ENCODE assay signal across 17 cellular contexts in genomic region chr1:17251699-17252376, GRCh38. TPM values are rescaled to one million over a fixed set of nuclear protein-coding genes. Genes with fewer than 3 reads are reported as not detected.
DNase-seq lines count a peak whose midpoint lies in the region; ATAC-seq and TF ChIP-seq lines count a peak whose summit lies in the region.
"Had no signal": no experiment of that assay in that cellular context is flagged by ENCODE, and none has a peak within 500 bp of the region (broad histone marks: within the 10 kb centered on the region; RNA-seq: fewer than 3 reads in every experiment).

No MANE protein-coding gene starts in this region.

- H3F3A ChIP-seq in PC-3 (ENCODE audit: low read length, unreplicated experiment): no peaks in the 10 kb centered on the region
- no peaks in the 10 kb centered on the region for H3F3A ChIP-seq in smooth muscle cell (ENCODE audit: low read depth)

- H3K9me2 ChIP-seq in PC-3 (replicated peaks; ENCODE audit: low read length): no peaks in the 10 kb centered on the region

- BruUV-seq in PC-3 (replicated peaks; lab: Mats Ljungman, UMichigan): no TSS peak

- no peak overlapping the region for H4K91ac ChIP-seq in mesenchymal stem cell (ENCODE audit: low read length)

- H2BK12ac ChIP-seq in mesenchymal stem cell (ENCODE audit: low read length in 2 of 2): no peak overlapping the region

- H3K4ac ChIP-seq in mesenchymal stem cell (ENCODE audit: low read depth in 1 of 2, low read length in 2 of 2): no peak overlapping the region

- H3K79me2 ChIP-seq in PC-3 (ENCODE audit: low read length) (no peaks in the 10 kb centered on the region), smooth muscle cell (ENCODE audit: low read depth) (no peaks in the 10 kb centered on the region)

- no peak overlapping the region for H4K8ac ChIP-seq in mesenchymal stem cell (ENCODE audit: low read length)

- CTCF ChIA-PET in PC-3 (lab: Charles Lee): no interaction called here

- no peaks in the 10 kb centered on the region for H3K27me3 ChIP-seq in PC-3 (ENCODE audit: low read length)
- H3K27me3 ChIP-seq in mesenchymal stem cell (ENCODE audit: control insufficient read depth in 1 of 2, insufficient read depth in 1 of 2, low read length in 2 of 2): peaks cover 0 to 57% of the 10 kb centered on the region in 2 experiments
- peaks cover 3% of the 10 kb centered on the region for H3K27me3 ChIP-seq in smooth muscle cell (ENCODE audit: low read depth)
- H3K27me3 ChIP-seq: upper lobe of left lung had no signal

- H3K4me3 ChIP-seq in PC-3 (ENCODE audit: low read length) (no peak overlapping the region), mesenchymal stem cell (ENCODE audit: insufficient read depth in 1 of 2, low read depth in 1 of 2, low read length in 2 of 2) (no peak overlapping the region), smooth muscle cell (no peak overlapping the region)
- H3K4me3 ChIP-seq: gastroesophageal sphincter, upper lobe of left lung had no signal

- H3K4me1 ChIP-seq in PC-3 (ENCODE audit: insufficient read depth, low read length): peaks cover 30% of the 10 kb centered on the region
- H3K4me1 ChIP-seq in mesenchymal stem cell (ENCODE audit: control insufficient read depth, insufficient read depth, low read depth, low read length): peaks cover 21% of the 10 kb centered on the region
- no peaks in the 10 kb centered on the region for H3K4me1 ChIP-seq in smooth muscle cell (ENCODE audit: low read depth)
- H3K4me1 ChIP-seq: gastroesophageal sphincter, upper lobe of left lung had no signal

- H3K9me3 Mint-ChIP-seq in chondrocyte (ENCODE audit: low read depth): no peaks in the 10 kb centered on the region
- H3K9me3 Mint-ChIP-seq: activated T-helper 1 cell treated with anti-CD3 and anti-CD28 coated beads, Interleukin-12 subunit alpha, Interleukin-12 subunit beta, Interleukin-2, Interleukin-4 antibody, amounts not matched to agents 30 ng/mL and 10 ng/mL and 1 ng/mL, durations not matched to agents 14 hours and 24 hours and 36 hours had no signal

- H2BK5ac ChIP-seq in mesenchymal stem cell (ENCODE audit: low read depth, low read length, poor library complexity, severe bottlenecking): no peak overlapping the region

- H3K79me1 ChIP-seq in mesenchymal stem cell (replicated peaks; ENCODE audit: low read length, poor library complexity, severe bottlenecking): no peaks in the 10 kb centered on the region

- WGBS in mesenchymal stem cell: 45% methylated on average over 3 of the region's 3 CpGs
- WGBS in smooth muscle cell (ENCODE audit: low lambda C conversion rate): 41% methylated on average over 3 of the region's 3 CpGs

- peak; percentile 61; the same call in 1 of the 2 replicates for ATAC-seq in PC-3
- ATAC-seq: gastroesophageal sphincter had no signal

- no peak overlapping the region for H2BK15ac ChIP-seq in mesenchymal stem cell (ENCODE audit: low read depth, poor library complexity, severe bottlenecking)

- H3K27ac ChIP-seq in PC-3 (ENCODE audit: low read length) (peak overlapping the region; percentile 68), mesenchymal stem cell (ENCODE audit: low read length, poor library complexity, severe bottlenecking) (no peak overlapping the region), smooth muscle cell (ENCODE audit: low read depth) (no peak overlapping the region)
- H3K27ac ChIP-seq: C4-2B, gastroesophageal sphincter, upper lobe of left lung had no signal

- H2AFZ ChIP-seq in PC-3 (ENCODE audit: low read length) (no peak overlapping the region), mesenchymal stem cell (ENCODE audit: low read depth, low read length) (no peak overlapping the region), smooth muscle cell (ENCODE audit: low read depth) (no peak overlapping the region)

- H3K36me3 ChIP-seq in PC-3 (ENCODE audit: low read depth, low read length) (no peaks in the 10 kb centered on the region), mesenchymal stem cell (ENCODE audit: control insufficient read depth in 1 of 2, insufficient read depth in 2 of 2, low read depth in 1 of 2, low read length in 2 of 2) (no peaks in the 10 kb centered on the region), smooth muscle cell (ENCODE audit: low read depth) (no peaks in the 10 kb centered on the region)
- H3K36me3 ChIP-seq: gastroesophageal sphincter, upper lobe of left lung had no signal

- no peaks in the 10 kb centered on the region for H3K36me3 Mint-ChIP-seq in chondrocyte (ENCODE audit: low read depth)

- H3K9me3 ChIP-seq in PC-3 (ENCODE audit: low read length): no peaks in the 10 kb centered on the region
- H3K9me3 ChIP-seq in mesenchymal stem cell (ENCODE audit: control insufficient read depth, low read length): no peaks in the 10 kb centered on the region
- no peaks in the 10 kb centered on the region for H3K9me3 ChIP-seq in smooth muscle cell (replicated peaks; ENCODE audit: low read depth)
- H3K9me3 ChIP-seq: gastroesophageal sphincter, upper lobe of left lung had no signal

- peak overlapping the region; percentile 6 for H3K27ac Mint-ChIP-seq in chondrocyte (ENCODE audit: unreplicated experiment)
- H3K27ac Mint-ChIP-seq: activated T-helper 1 cell treated with anti-CD3 and anti-CD28 coated beads, Interleukin-12 subunit alpha, Interleukin-12 subunit beta, Interleukin-2, Interleukin-4 antibody, amounts not matched to agents 30 ng/mL and 10 ng/mL and 1 ng/mL, durations not matched to agents 14 hours and 24 hours and 36 hours had no signal

- TF ChIP-seq CTCF in PC-3 (conservative IDR thresholded peaks at IDR 0.05; ENCODE audit: low read depth, low read length): no peak
- no peak for TF ChIP-seq CTCF in chondrocyte (IDR thresholded peaks at IDR 0.05)
- TF ChIP-seq CTCF in smooth muscle cell (IDR thresholded peaks at IDR 0.05; ENCODE audit: borderline replicate concordance, insufficient read depth, poor library complexity, severe bottlenecking): no peak

- H4K20me1 ChIP-seq in PC-3 (ENCODE audit: low read length) (no peaks in the 10 kb centered on the region), smooth muscle cell (ENCODE audit: low read depth) (no peaks in the 10 kb centered on the region)

- no peak overlapping the region for H2AK5ac ChIP-seq in mesenchymal stem cell (ENCODE audit: low read length, severe bottlenecking)

- no peak overlapping the region for H3K4me3 Mint-ChIP-seq in chondrocyte (ENCODE audit: unreplicated experiment)
- H3K4me3 Mint-ChIP-seq: activated T-helper 1 cell treated with anti-CD3 and anti-CD28 coated beads, Interleukin-12 subunit alpha, Interleukin-12 subunit beta, Interleukin-2, Interleukin-4 antibody, amounts not matched to agents 30 ng/mL and 10 ng/mL and 1 ng/mL, durations not matched to agents 14 hours and 24 hours and 36 hours had no signal

- H3K4me2 ChIP-seq in PC-3 (ENCODE audit: low read length): peak overlapping the region; percentile 35
- H3K4me2 ChIP-seq in mesenchymal stem cell (ENCODE audit: low read length, poor library complexity, severe bottlenecking): no peak overlapping the region
- H3K4me2 ChIP-seq in smooth muscle cell: no peak overlapping the region

- H3K14ac ChIP-seq in mesenchymal stem cell (ENCODE audit: low read length in 2 of 2): no peak overlapping the region

- intact Hi-C loops in PC-3 (cut with micrococcal nuclease): no loop called here

- no peak overlapping the region for H3K9ac ChIP-seq in PC-3 (ENCODE audit: low read length)
- H3K9ac ChIP-seq in mesenchymal stem cell (ENCODE audit: low read length): no peak overlapping the region
- H3K9ac ChIP-seq in smooth muscle cell (ENCODE audit: low read depth): no peak overlapping the region

- no peak overlapping the region for H3K18ac ChIP-seq in mesenchymal stem cell (ENCODE audit: low read depth in 1 of 2, low read length in 2 of 2)

- POLR2A ChIA-PET in PC-3 (lab: Charles Lee; ENCODE audit: unreplicated experiment): no interaction called here

- H3K4me1 Mint-ChIP-seq in chondrocyte (ENCODE audit: low read depth): peaks cover 10% of the 10 kb centered on the region

- DNase-seq in ELF-1 (ENCODE audit: low read depth, low spot score) (peak; percentile 22), PC-3 (peak; percentile 80), chondrocyte (ENCODE audit: low spot score) (peak; percentile 58), mesenchymal stem cell (peak; percentile 63), smooth muscle cell (lab: John Stamatoyannopoulos, UW; ENCODE audit: unreplicated experiment) (no peak), DMS 273 treated with DMSO at 0.1 percent for 48 hours (lab: John Stamatoyannopoulos, UW) (no peak), nucleus accumbens (lab: John Stamatoyannopoulos, UW) (no peak), COLO829 (ENCODE audit: low spot score) (no peak)
- DNase-seq: NCI-H2029 treated with DMSO at 0.1 percent for 48 hours, NCI-H82, SHP77, T1000, upper lobe of left lung had no signal

- H3K23ac ChIP-seq in mesenchymal stem cell (ENCODE audit: low read length in 2 of 2): no peak overlapping the region

- H3K27me3 Mint-ChIP-seq in chondrocyte (ENCODE audit: low read depth): peaks cover 6% of the 10 kb centered on the region

- H2BK120ac ChIP-seq in mesenchymal stem cell (ENCODE audit: low read depth, low read length): no peak overlapping the region

RNA-seq across cellular contexts. Expression of gene PADI3, which starts 2.9 kb away (rescaled TPM):
- total RNA-seq in PC-3 (2014; rRNA removed): 0.26 TPM in 1 of 2 replicates, not detected in the other
- not detected in 3 replicates for total RNA-seq in chondrocyte
- not detected for polyA plus RNA-seq in mesenchymal stem cell (2013, experiment 1 of 2)
- polyA plus RNA-seq in mesenchymal stem cell (2013, experiment 2 of 2): 0.01 TPM
- not detected in 2 replicates for total RNA-seq in smooth muscle cell
- not detected in 2 replicates for polyA plus RNA-seq in smooth muscle cell
- total RNA-seq: activated T-helper 1 cell treated with anti-CD3 and anti-CD28 coated beads, Interleukin-12 subunit alpha, Interleukin-12 subunit beta, Interleukin-2, Interleukin-4 antibody, amounts not matched to agents 30 ng/mL and 10 ng/mL and 1 ng/mL, durations not matched to agents 14 hours and 24 hours and 36 hours; aorta; upper lobe of left lung had no signal
- polyA plus RNA-seq: aorta had no signal

RNA-seq across cellular contexts. Expression of gene PADI1, which starts 46.9 kb away (rescaled TPM):
- total RNA-seq in PC-3 (2014; rRNA removed): 0.35 and 0.73 TPM in 2 replicates
- 0.41 to 0.97 TPM (median 0.70 TPM) in 3 replicates for total RNA-seq in chondrocyte
- polyA plus RNA-seq in mesenchymal stem cell (2013, experiment 1 of 2): 0.03 TPM
- polyA plus RNA-seq in mesenchymal stem cell (2013, experiment 2 of 2): 0.10 TPM
- total RNA-seq in smooth muscle cell: 1.7 TPM in 1 of 2 replicates, not detected in the other
- polyA plus RNA-seq in smooth muscle cell: not detected in 2 replicates
- total RNA-seq: activated T-helper 1 cell treated with anti-CD3 and anti-CD28 coated beads, Interleukin-12 subunit alpha, Interleukin-12 subunit beta, Interleukin-2, Interleukin-4 antibody, amounts not matched to agents 30 ng/mL and 10 ng/mL and 1 ng/mL, durations not matched to agents 14 hours and 24 hours and 36 hours; aorta; upper lobe of left lung had no signal

RNA-seq across cellular contexts. Expression of gene PADI4, which starts 56.2 kb away (rescaled TPM):
- 0.04 and 0.92 TPM in 2 replicates for total RNA-seq in PC-3 (2014; rRNA removed)
- 0.60 TPM in 1 of 3 replicates, not detected in the others for total RNA-seq in chondrocyte
- polyA plus RNA-seq in mesenchymal stem cell (2013, experiment 1 of 2): not detected
- not detected for polyA plus RNA-seq in mesenchymal stem cell (2013, experiment 2 of 2)
- not detected in 2 replicates for total RNA-seq in smooth muscle cell
- polyA plus RNA-seq in smooth muscle cell: not detected in 2 replicates
- total RNA-seq: activated T-helper 1 cell treated with anti-CD3 and anti-CD28 coated beads, Interleukin-12 subunit alpha, Interleukin-12 subunit beta, Interleukin-2, Interleukin-4 antibody, amounts not matched to agents 30 ng/mL and 10 ng/mL and 1 ng/mL, durations not matched to agents 14 hours and 24 hours and 36 hours had no signal
- polyA plus RNA-seq: aorta had no signal

Comparison
In these comparisons a context has a peak if more than half of its experiments do, and no peak if none do; other contexts are left out.
1. DNase-seq: peak in ELF-1 (single experiment), PC-3 (single experiment), chondrocyte (single experiment) and mesenchymal stem cell (single experiment); none in smooth muscle cell (single experiment), DMS 273 treated with DMSO at 0.1 percent for 48 hours (single experiment), nucleus accumbens (0 of 56) and COLO829 (single experiment).